9 cellular contexts compared by ENCODE assay signal in the genomic region with DNA sequence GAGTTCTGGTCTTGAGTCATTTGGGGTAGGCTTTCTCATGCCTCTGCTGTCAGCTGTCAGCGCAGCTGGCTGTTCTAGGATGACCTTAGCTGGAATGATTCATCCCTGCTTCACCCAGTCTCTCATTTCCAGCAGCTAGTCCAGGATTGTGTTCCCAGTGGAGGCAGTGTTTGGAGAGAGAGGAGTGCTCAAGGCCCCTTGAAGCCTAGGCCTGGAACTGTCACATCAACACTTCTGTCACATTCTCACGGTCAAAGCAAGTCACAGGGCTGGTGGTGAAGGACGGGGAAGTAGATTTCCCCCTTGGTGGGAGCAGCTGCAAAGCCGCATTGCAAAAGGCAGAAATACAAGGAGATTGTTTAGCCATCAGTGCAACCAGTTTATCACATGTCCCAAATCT. TPM values are rescaled to one million over a fixed set of nuclear protein-coding genes. Genes with fewer than 3 reads are reported as not detected.
DNase-seq lines count a peak whose midpoint lies in the region; ATAC-seq, FAIRE-seq and TF ChIP-seq lines count a peak whose summit lies in the region.
"Had no signal": no experiment of that assay in that cellular context is flagged by ENCODE, and none has a peak within 500 bp of the region (broad histone marks: within the 10 kb centered on the region; RNA-seq: fewer than 3 reads in every experiment).

No MANE protein-coding gene starts in this region.

- TF ChIP-seq EP300 in A549 (IDR thresholded peaks at IDR 0.05), result no peak

- no peak for TF ChIP-seq CTCF in A549 (IDR thresholded peaks at IDR 0.05)
- TF ChIP-seq CTCF in choroid plexus epithelial cell (conservative IDR thresholded peaks at IDR 0.05; ENCODE audit: low read depth, low read length), result no peak
- TF ChIP-seq CTCF in lung (IDR thresholded peaks at IDR 0.05; ENCODE audit: control extremely low read depth, extremely low read depth), result no peak

- POLR2A ChIA-PET in A549 (lab: Yijun Ruan, JAX), result interaction anchor here (0.7 to 0.9 kb wide), 2 partner anchors 15 to 68 kb away, joined by 3 to 4 read pairs; a partner anchor contains a TSS

- TF ChIP-seq POLR2A in A549 (IDR thresholded peaks at IDR 0.05; ENCODE audit: low read length), result no peak

- WGBS in A549 (ENCODE audit: missing lambda C conversion rate), result 70% methylated on average over 4 of the region's 4 CpGs
- WGBS in lung, 2 donors, result 31 to 50% methylated on average over 4 of the region's 4 CpGs

- H3K4me3 ChIP-seq in A549 (no peak overlapping the region), choroid plexus epithelial cell (ENCODE audit: low read depth, low read length) (no peak overlapping the region), lung (no peak overlapping the region)

- in situ Hi-C loops in KBM-7 (cut with MboI; ENCODE audit: low pct_unique_long_range_greater_than_20kb, low sequenced_read_pairs), result no loop called here

- ATAC-seq in A549 (peak; percentile 27 to 76), lung (ENCODE audit: insufficient read depth, low FRiP score) (no peak), GM21390 (IDR thresholded peaks at IDR 0.05; ENCODE audit: unreplicated experiment) (no peak), GM21447 (IDR thresholded peaks at IDR 0.05; ENCODE audit: unreplicated experiment) (no peak)

- CTCF ChIA-PET in A549 (lab: Yijun Ruan, JAX), result interaction anchor here (1.2 to 2.0 kb wide), 2 partner anchors 11 to 17 kb away, joined by 4 to 5 read pairs; no protein-coding TSS in a partner anchor

- H3K27me3 ChIP-seq in lung (ENCODE audit: control insufficient read depth, insufficient read depth), result no peaks in the 10 kb centered on the region

- H3K9me3 ChIP-seq in A549, result no peaks in the 10 kb centered on the region
- no peaks in the 10 kb centered on the region for H3K9me3 ChIP-seq in lung (ENCODE audit: control insufficient read depth in 2 of 2, insufficient read depth in 1 of 2, low read length in 1 of 2)

- no peak for FAIRE-seq in A549 (lab: Jason Lieb, UNC)

- no peak for TF ChIP-seq RAD21 in A549 (conservative IDR thresholded peaks at IDR 0.05 in 1 of 2, IDR thresholded peaks at IDR 0.05 in 1 of 2)

- H3K36me3 ChIP-seq in lung (ENCODE audit: control insufficient read depth in 2 of 2, insufficient read depth in 2 of 2, low read length in 2 of 2), result no peaks in the 10 kb centered on the region

- H3K27ac ChIP-seq in A549 (0 out of 6 replicates have a peak overlapping the region, but pooled peaks of 1 of the 2 experiments have one; percentile 40), lung (ENCODE audit: low read depth in 1 of 2, low read length in 1 of 2) (peak overlapping the region; percentile 51 to 86)

- DNase-seq in A549 (ENCODE audit: low read depth in 1 of 2, low spot score in 1 of 2) (no peak), KBM-7 (peak; percentile 46), choroid plexus epithelial cell (ENCODE audit: low read depth) (peak; percentile 87), lung (ENCODE audit: low spot score) (no peak), GOT3 (lab: John Stamatoyannopoulos, UW) (no peak), HuH-7.5 (ENCODE audit: low spot score) (no peak)
- DNase-seq: CD4-positive, CD25-positive, alpha-beta regulatory T cell had no signal

- H3K4me1 ChIP-seq in A549, result peaks cover 13% of the 10 kb centered on the region
- H3K4me1 ChIP-seq in lung (ENCODE audit: control insufficient read depth in 2 of 2, insufficient read depth in 2 of 2, low read length in 2 of 2), result peaks cover 13 to 14% of the 10 kb centered on the region in 2 donors

- no peak overlapping the region for H3K4me2 ChIP-seq in A549

TF ChIP-seq in A549, 52 proteins besides CTCF, POLR2A, EP300 and RAD21:
- TF ChIP-seq JUN (IDR thresholded peaks at IDR 0.05) (0 out of 5 replicates have a peak, but pooled peaks of 1 of the 2 experiments have one; percentile 23), CEBPB (IDR thresholded peaks at IDR 0.05) (no peak), MYC (IDR thresholded peaks at IDR 0.05; ENCODE audit: borderline replicate concordance, low read length) (no peak), NFE2L2 (conservative IDR thresholded peaks at IDR 0.05; ENCODE audit: low read length) (no peak), FOSL2 (IDR thresholded peaks at IDR 0.05) (no peak), FOSL2 (CRISPR knock-in tag; IDR thresholded peaks at IDR 0.05) (peak; percentile 43), HOXB5 (CRISPR knock-in tag; IDR thresholded peaks at IDR 0.05) (no peak), ZNF302 (CRISPR knock-in tag; IDR thresholded peaks at IDR 0.05) (no peak), TP53 (CRISPR knock-in tag; IDR thresholded peaks at IDR 0.05) (no peak), POLR2AphosphoS2 (conservative IDR thresholded peaks at IDR 0.05; ENCODE audit: low read length) (peak; percentile 71; the same call in 1 of the 2 replicates), ZSCAN20 (CRISPR knock-in tag; IDR thresholded peaks at IDR 0.05) (no peak)
- TF ChIP-seq, protein P1, sequence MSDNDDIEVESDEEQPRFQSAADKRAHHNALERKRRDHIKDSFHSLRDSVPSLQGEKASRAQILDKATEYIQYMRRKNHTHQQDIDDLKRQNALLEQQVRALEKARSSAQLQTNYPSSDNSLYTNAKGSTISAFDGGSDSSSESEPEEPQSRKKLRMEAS (IDR thresholded peaks at IDR 0.05), result no peak
TF ChIP-seq in A549: peak in this region for 3.

RNA-seq across cellular contexts. Expression of a gene that starts 15.2 kb away (rescaled TPM):
- polyA plus RNA-seq in A549 (2011; rRNA removed) (3,255 and 3,850 TPM in 2 replicates), A549 (2017; fragmentation: RNase III; extraction: RNeasy Plus Mini Kit Qiagen cat#74134 plus additional on column Dnase treatment) (2,037 to 2,646 TPM (median 2,486 TPM) in 3 replicates), lung (1,000 to 10,000 TPM; 4,352 to 8,629 TPM)
- polyA plus RNA-seq in A549 (2012; cell fraction: cytosol; rRNA removed), result 831 and 881 TPM in 2 replicates
- 235 and 371 TPM in 2 replicates for polyA plus RNA-seq in A549 (2012; cell fraction: nucleus; rRNA removed)
- polyA minus RNA-seq in A549 (2011; rRNA and poly(A)+ RNA removed), result 744 and 954 TPM in 2 replicates
- 1,000 to 10,000 TPM; 2,791 to 4,410 TPM for total RNA-seq in lung

Comparison
In these comparisons a context has a peak if more than half of its experiments do, and no peak if none do; other contexts are left out.
1. ATAC-seq: peak in A549 (2 of 2); none in lung (single experiment), GM21390 (single experiment) and GM21447 (single experiment).
2. DNase-seq: peak in KBM-7 (single experiment) and choroid plexus epithelial cell (single experiment); none in A549 (0 of 2), lung (single experiment), GOT3 (single experiment) and HuH-7.5 (single experiment).